1 cellular context compared by ENCODE assay signal in the genomic region with DNA sequence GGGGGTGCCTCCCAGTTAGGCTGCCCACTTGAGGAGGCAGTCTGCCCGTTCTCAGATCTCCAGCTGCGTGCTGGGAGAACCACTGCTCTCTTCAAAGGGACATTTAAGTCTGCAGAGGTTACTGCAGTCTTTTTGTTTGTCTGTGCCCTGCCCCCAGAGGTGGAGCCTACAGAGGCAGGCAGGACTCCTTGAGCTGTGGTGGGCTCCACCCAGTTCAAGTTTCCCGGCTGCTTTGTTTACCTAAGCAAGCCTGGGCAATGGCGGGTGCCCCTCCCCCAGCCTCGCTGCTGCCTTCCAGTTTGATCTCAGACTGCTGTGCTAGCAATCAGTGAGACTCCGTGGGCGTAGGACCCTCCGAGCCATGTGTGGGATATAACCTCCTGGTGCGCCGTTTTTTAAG. TPM values are rescaled to one million over a fixed set of nuclear protein-coding genes. Genes with fewer than 3 reads are reported as not detected.
"Had no signal": no experiment of that assay in that cellular context is flagged by ENCODE, and none has a peak within 500 bp of the region (broad histone marks: within the 10 kb centered on the region; RNA-seq: fewer than 3 reads in every experiment).

No MANE protein-coding gene starts in this region.

RNA-seq across cellular contexts. Expression of a gene that starts 44.1 kb away (rescaled TPM):
- polyA plus RNA-seq: K562 had no signal
